ENCODE assay signal across 1 cellular context in genomic region chr1:35708179-35708891, GRCh38.
TF ChIP-seq lines count a peak whose summit lies in the region.

No MANE protein-coding gene starts in this region.

TF ChIP-seq in H1, 55 proteins besides CTCF, POLR2A, EP300 and RAD21 (continued from another document):
- no peak for TF ChIP-seq USF2 (IDR thresholded peaks at IDR 0.05; ENCODE audit: low read length)
- TF ChIP-seq, protein P1, sequence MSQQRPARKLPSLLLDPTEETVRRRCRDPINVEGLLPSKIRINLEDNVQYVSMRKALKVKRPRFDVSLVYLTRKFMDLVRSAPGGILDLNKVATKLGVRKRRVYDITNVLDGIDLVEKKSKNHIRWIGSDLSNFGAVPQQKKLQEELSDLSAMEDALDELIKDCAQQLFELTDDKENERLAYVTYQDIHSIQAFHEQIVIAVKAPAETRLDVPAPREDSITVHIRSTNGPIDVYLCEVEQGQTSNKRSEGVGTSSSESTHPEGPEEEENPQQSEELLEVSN (IDR thresholded peaks at IDR 0.05), result no peak
- TF ChIP-seq GTF2F1 (IDR thresholded peaks at IDR 0.05; ENCODE audit: borderline replicate concordance, low read depth, low read length), result no peak
- no peak for TF ChIP-seq HDAC2 (IDR thresholded peaks at IDR 0.05; ENCODE audit: borderline replicate concordance in 1 of 2, low read depth in 2 of 2, low read length in 2 of 2)
